19 cellular contexts compared by ENCODE assay signal in the genomic region with DNA sequence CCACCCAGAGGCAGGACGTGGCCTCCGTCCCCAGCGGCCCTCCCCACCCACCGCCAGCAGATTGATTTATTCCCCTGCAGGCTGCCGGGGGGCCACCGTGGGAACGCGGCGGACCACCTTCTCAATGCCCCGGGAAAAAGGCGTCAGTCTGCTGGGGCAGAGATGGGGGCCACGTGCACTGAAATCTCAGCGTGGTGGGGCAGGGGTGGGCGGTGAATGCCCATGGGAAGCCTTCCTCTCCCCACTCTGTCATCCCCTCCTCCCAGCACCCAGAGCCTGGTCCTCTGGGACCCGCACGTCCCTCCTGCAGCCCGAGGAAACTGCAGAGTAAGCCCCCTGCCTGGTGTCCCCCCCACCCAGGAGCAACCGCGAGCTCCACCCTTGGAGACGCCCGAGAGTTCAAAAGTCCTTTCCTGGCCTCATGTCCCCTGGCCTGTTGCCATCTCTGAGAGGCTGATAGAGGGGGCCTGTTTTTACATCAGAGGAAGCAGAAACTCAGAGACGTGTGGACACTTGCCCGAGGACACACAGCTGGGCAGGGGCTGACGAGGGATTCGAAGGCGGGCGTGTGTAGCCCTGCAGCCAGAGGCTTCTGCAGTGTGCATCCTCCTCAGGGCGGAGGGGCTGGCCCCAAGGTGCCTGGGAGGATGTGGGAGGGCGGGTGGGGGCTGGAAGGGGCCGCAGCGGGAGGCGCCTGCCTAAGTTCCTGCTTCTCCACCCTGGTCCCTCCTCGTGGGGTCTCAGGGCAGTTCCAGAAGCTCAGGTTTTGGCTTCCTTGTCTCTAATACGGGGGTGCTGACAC. TPM values are rescaled to one million over a fixed set of nuclear protein-coding genes. Genes with fewer than 3 reads are reported as not detected.
"Had no signal": no experiment of that assay in that cellular context is flagged by ENCODE, and none has a peak within 500 bp of the region (broad histone marks: within the 10 kb centered on the region; RNA-seq: fewer than 3 reads in every experiment).

No MANE protein-coding gene starts in this region.

- H3K4me3 Mint-ChIP-seq: activated naive CD4-positive, alpha-beta T cell treated with anti-CD3 and anti-CD28 coated beads, Interleukin-2, amount 50 U/mL, for 24 hours; activated T-cell treated with anti-CD3 and anti-CD28 coated beads, Interleukin-2, amount 50 U/mL, for 24 hours; dendritic cell treated with granulocyte-macrophage colony-stimulating factor and Interleukin-4, amounts not matched to agents 40 ng/mL and 50 ng/mL, for 4 days; effector memory CD8-positive, alpha-beta T cell; naive thymus-derived CD4-positive, alpha-beta T cell; stimulated activated naive B cell treated with anti-CD40 and anti-IgM and Interleukin-4, amounts not matched to agents 10 μg/mL and 1 μg/mL and 100 μg/mL, for 72 hours; T-helper 1 cell treated with Interleukin-12 subunit alpha and Interleukin-12 subunit beta and Interleukin-4 antibody, amounts not matched to agents 30 μg/mL and 1 μg/mL, for 36 hours had no signal

- H3K4me1 Mint-ChIP-seq: activated naive CD4-positive, alpha-beta T cell treated with anti-CD3 and anti-CD28 coated beads, Interleukin-2, amount 50 U/mL, for 24 hours had no signal

- H3K27ac Mint-ChIP-seq: activated naive CD4-positive, alpha-beta T cell treated with anti-CD3 and anti-CD28 coated beads, Interleukin-2, amount 50 U/mL, for 24 hours; activated T-cell treated with anti-CD3 and anti-CD28 coated beads, Interleukin-2, amount 50 U/mL, for 24 hours; dendritic cell treated with granulocyte-macrophage colony-stimulating factor and Interleukin-4, amounts not matched to agents 40 ng/mL and 50 ng/mL, for 4 days; effector memory CD8-positive, alpha-beta T cell; naive thymus-derived CD4-positive, alpha-beta T cell; stimulated activated naive B cell treated with anti-CD40 and anti-IgM and Interleukin-4, amounts not matched to agents 10 μg/mL and 1 μg/mL and 100 μg/mL, for 72 hours; T-helper 1 cell treated with Interleukin-12 subunit alpha and Interleukin-12 subunit beta and Interleukin-4 antibody, amounts not matched to agents 30 μg/mL and 1 μg/mL, for 36 hours had no signal

- H3K36me3 ChIP-seq: gastroesophageal sphincter, upper lobe of right lung had no signal

- H3K36me3 Mint-ChIP-seq: activated naive CD4-positive, alpha-beta T cell treated with anti-CD3 and anti-CD28 coated beads, Interleukin-2, amount 50 U/mL, for 24 hours; naive thymus-derived CD4-positive, alpha-beta T cell; stimulated activated naive B cell treated with anti-CD40 and anti-IgM and Interleukin-4, amounts not matched to agents 10 μg/mL and 1 μg/mL and 100 μg/mL, for 72 hours had no signal

- H3K4me1 ChIP-seq: body of pancreas, upper lobe of right lung had no signal

- H3K9me3 ChIP-seq: body of pancreas, gastroesophageal sphincter, upper lobe of right lung had no signal

- DNase-seq: activated CD4-positive, alpha-beta T cell treated with anti-CD3 and anti-CD28 coated beads, Interleukin-2, amount 50 U/mL, for 1 hour; activated effector memory CD4-positive, alpha-beta T cell treated with Interleukin-2 at 50 U/mL for 16 hours; activated T-cell treated with anti-CD3 and anti-CD28 coated beads, Interleukin-2, amount 50 U/mL, for 24 hours; body of pancreas; central memory CD4-positive, alpha-beta T cell; effector memory CD8-positive, alpha-beta T cell; kidney glomerular epithelial cell; naive thymus-derived CD4-positive, alpha-beta T cell; stimulated activated CD4-positive, alpha-beta T cell treated with anti-CD3 and anti-CD28 coated beads, Interleukin-2, amount 100 ng/mL, for 24 hours; stimulated activated naive B cell treated with anti-CD40 and anti-IgM and Interleukin-4, amounts not matched to agents 10 μg/mL and 1 μg/mL and 100 μg/mL, for 72 hours; upper lobe of right lung had no signal

- H3K9me3 Mint-ChIP-seq: activated naive CD4-positive, alpha-beta T cell treated with anti-CD3 and anti-CD28 coated beads, Interleukin-2, amount 50 U/mL, for 24 hours; activated T-cell treated with anti-CD3 and anti-CD28 coated beads, Interleukin-2, amount 50 U/mL, for 24 hours; dendritic cell treated with granulocyte-macrophage colony-stimulating factor and Interleukin-4, amounts not matched to agents 40 ng/mL and 50 ng/mL, for 4 days; effector memory CD8-positive, alpha-beta T cell; naive thymus-derived CD4-positive, alpha-beta T cell; stimulated activated naive B cell treated with anti-CD40 and anti-IgM and Interleukin-4, amounts not matched to agents 10 μg/mL and 1 μg/mL and 100 μg/mL, for 72 hours; T-helper 1 cell treated with Interleukin-12 subunit alpha and Interleukin-12 subunit beta and Interleukin-4 antibody, amounts not matched to agents 30 μg/mL and 1 μg/mL, for 36 hours had no signal

- H3K4me3 ChIP-seq: body of pancreas, gastroesophageal sphincter, hepatocyte, lung, upper lobe of right lung had no signal

- H3K27ac ChIP-seq: body of pancreas, epithelial cell of prostate, gastroesophageal sphincter, hepatocyte, upper lobe of right lung had no signal

RNA-seq across cellular contexts. Expression of gene UNCX, which starts 21.8 kb away (rescaled TPM):
- total RNA-seq: body of pancreas; gastroesophageal sphincter; hepatocyte; lung; naive thymus-derived CD4-positive, alpha-beta T cell; sciatic nerve; upper lobe of right lung had no signal
